Comparison of ENCODE assay signal across 1 cellular context in the genomic region with DNA sequence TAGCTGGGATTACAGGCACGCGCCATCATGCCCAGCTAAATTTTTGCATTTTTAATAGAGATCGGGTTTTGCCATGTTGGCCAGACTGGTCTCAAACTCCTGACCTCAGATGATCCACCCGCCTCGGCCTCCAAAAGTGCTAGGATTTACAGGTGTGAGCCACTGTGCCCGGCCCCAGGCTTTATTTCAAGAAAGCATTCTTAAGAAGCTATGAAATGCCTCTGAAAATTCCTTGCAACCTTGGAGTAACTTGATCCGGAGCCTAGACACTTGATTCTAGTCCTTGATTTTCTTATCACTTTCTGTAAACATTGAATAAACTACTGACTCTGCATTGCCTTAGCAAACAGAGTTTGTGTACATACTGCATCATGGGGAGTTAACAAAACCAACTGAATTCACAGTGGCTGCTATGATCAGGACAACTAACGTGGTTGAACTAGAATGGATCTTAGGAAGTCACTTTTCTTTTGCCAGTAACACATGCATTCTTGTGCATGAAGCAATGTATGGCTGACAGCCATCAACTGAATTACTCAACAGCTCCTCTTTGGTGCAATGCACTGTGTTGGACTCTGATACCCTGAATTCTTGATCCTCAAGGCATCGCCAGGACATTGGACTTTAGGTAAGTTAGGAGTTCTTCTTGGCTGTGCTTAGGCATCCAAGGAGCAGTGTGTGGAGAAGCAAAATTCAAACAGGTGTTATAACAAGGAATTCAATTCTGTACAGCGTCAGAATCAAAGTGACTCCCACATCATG.
TF ChIP-seq lines count a peak whose summit lies in the region.

No MANE protein-coding gene starts in this region.

TF ChIP-seq in HepG2, 621 proteins besides CTCF, POLR2A, EP300 and RAD21 (continued from another document and continues in another):
- TF ChIP-seq ZNF7 (CRISPR knock-in tag; IDR thresholded peaks at IDR 0.05) (no peak), ZNF430 (CRISPR knock-in tag; IDR thresholded peaks at IDR 0.05) (peak; percentile 89), ZNF614 (CRISPR knock-in tag; IDR thresholded peaks at IDR 0.05; ENCODE audit: borderline replicate concordance) (peak; percentile 95), NFYC (CRISPR knock-in tag; IDR thresholded peaks at IDR 0.05) (peak; percentile 19; the same call in 1 of the 2 replicates), ZFYVE20 (CRISPR knock-in tag; IDR thresholded peaks at IDR 0.05; ENCODE audit: borderline replicate concordance, low read depth) (no peak), ZNF737 (CRISPR knock-in tag; IDR thresholded peaks at IDR 0.05; ENCODE audit: borderline replicate concordance) (no peak), ZNF549 (CRISPR knock-in tag; IDR thresholded peaks at IDR 0.05) (no peak), ZNF616 (CRISPR knock-in tag; IDR thresholded peaks at IDR 0.05; ENCODE audit: low read depth) (0 out of 2 replicates have a peak, but pooled peaks have one; percentile 76), ZNF282 (IDR thresholded peaks at IDR 0.05; ENCODE audit: partially characterized antibody) (no peak), CEBPG (CRISPR knock-in tag; IDR thresholded peaks at IDR 0.05) (peak; percentile 100), TBL1XR1 (IDR thresholded peaks at IDR 0.05; ENCODE audit: borderline replicate concordance, low read length, partially characterized antibody) (peak; percentile 79), ELF3 (CRISPR knock-in tag; IDR thresholded peaks at IDR 0.05) (peak; percentile 97), NFIC (IDR thresholded peaks at IDR 0.05; ENCODE audit: low read length) (peak; percentile 93), ASH2L (IDR thresholded peaks at IDR 0.05; ENCODE audit: insufficient read length, low read depth, low read length) (peak; percentile 75), RNF2 (conservative IDR thresholded peaks at IDR 0.05; ENCODE audit: low read depth) (0 out of 2 replicates have a peak, but pooled peaks have one; percentile 24), THYN1 (CRISPR knock-in tag; IDR thresholded peaks at IDR 0.05; ENCODE audit: borderline replicate concordance, low read depth) (0 out of 2 replicates have a peak, but pooled peaks have one; percentile 27), ZNF550 (CRISPR knock-in tag; IDR thresholded peaks at IDR 0.05; ENCODE audit: borderline replicate concordance) (no peak), ZNF34 (CRISPR knock-in tag; IDR thresholded peaks at IDR 0.05; ENCODE audit: borderline replicate concordance) (0 out of 2 replicates have a peak, but pooled peaks have one; percentile 59), NRL (CRISPR knock-in tag; IDR thresholded peaks at IDR 0.05; ENCODE audit: borderline replicate concordance) (no peak), DPF2 (CRISPR knock-in tag; IDR thresholded peaks at IDR 0.05; ENCODE audit: borderline replicate concordance, low read depth) (peak; percentile 97), ONECUT2 (CRISPR knock-in tag; IDR thresholded peaks at IDR 0.05) (no peak), SNAI1 (CRISPR knock-in tag; IDR thresholded peaks at IDR 0.05; ENCODE audit: borderline replicate concordance) (0 out of 2 replicates have a peak, but pooled peaks have one; percentile 59), SP4 (CRISPR knock-in tag; IDR thresholded peaks at IDR 0.05) (no peak; the same call in 1 of the 2 replicates), PAX8 (CRISPR knock-in tag; IDR thresholded peaks at IDR 0.05; ENCODE audit: borderline replicate concordance) (no peak), ZNF460 (CRISPR knock-in tag; IDR thresholded peaks at IDR 0.05; ENCODE audit: borderline replicate concordance) (peak; percentile 12; the same call in 1 of the 2 replicates), ZFP36 (IDR thresholded peaks at IDR 0.05; ENCODE audit: borderline replicate concordance, low read depth, low read length, partially characterized antibody) (no peak), CC2D1A (CRISPR knock-in tag; IDR thresholded peaks at IDR 0.05) (peak; percentile 52; the same call in 1 of the 2 replicates), ZFP36L1 (CRISPR knock-in tag; IDR thresholded peaks at IDR 0.05) (peak; percentile 67; the same call in 1 of the 2 replicates), ZEB1 (IDR thresholded peaks at IDR 0.05; ENCODE audit: insufficient replicate concordance, low read depth) (peak; percentile 85)
- TF ChIP-seq, protein P1, sequence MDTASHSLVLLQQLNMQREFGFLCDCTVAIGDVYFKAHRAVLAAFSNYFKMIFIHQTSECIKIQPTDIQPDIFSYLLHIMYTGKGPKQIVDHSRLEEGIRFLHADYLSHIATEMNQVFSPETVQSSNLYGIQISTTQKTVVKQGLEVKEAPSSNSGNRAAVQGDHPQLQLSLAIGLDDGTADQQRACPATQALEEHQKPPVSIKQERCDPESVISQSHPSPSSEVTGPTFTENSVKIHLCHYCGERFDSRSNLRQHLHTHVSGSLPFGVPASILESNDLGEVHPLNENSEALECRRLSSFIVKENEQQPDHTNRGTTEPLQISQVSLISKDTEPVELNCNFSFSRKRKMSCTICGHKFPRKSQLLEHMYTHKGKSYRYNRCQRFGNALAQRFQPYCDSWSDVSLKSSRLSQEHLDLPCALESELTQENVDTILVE (CRISPR knock-in tag; IDR thresholded peaks at IDR 0.05): peak; percentile 95
- TF ChIP-seq, protein P2, sequence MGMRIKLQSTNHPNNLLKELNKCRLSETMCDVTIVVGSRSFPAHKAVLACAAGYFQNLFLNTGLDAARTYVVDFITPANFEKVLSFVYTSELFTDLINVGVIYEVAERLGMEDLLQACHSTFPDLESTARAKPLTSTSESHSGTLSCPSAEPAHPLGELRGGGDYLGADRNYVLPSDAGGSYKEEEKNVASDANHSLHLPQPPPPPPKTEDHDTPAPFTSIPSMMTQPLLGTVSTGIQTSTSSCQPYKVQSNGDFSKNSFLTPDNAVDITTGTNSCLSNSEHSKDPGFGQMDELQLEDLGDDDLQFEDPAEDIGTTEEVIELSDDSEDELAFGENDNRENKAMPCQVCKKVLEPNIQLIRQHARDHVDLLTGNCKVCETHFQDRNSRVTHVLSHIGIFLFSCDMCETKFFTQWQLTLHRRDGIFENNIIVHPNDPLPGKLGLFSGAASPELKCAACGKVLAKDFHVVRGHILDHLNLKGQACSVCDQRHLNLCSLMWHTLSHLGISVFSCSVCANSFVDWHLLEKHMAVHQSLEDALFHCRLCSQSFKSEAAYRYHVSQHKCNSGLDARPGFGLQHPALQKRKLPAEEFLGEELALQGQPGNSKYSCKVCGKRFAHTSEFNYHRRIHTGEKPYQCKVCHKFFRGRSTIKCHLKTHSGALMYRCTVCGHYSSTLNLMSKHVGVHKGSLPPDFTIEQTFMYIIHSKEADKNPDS (CRISPR knock-in tag; IDR thresholded peaks at IDR 0.05): peak; percentile 94
- TF ChIP-seq, protein P3, sequence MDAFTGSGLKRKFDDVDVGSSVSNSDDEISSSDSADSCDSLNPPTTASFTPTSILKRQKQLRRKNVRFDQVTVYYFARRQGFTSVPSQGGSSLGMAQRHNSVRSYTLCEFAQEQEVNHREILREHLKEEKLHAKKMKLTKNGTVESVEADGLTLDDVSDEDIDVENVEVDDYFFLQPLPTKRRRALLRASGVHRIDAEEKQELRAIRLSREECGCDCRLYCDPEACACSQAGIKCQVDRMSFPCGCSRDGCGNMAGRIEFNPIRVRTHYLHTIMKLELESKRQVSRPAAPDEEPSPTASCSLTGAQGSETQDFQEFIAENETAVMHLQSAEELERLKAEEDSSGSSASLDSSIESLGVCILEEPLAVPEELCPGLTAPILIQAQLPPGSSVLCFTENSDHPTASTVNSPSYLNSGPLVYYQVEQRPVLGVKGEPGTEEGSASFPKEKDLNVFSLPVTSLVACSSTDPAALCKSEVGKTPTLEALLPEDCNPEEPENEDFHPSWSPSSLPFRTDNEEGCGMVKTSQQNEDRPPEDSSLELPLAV (CRISPR knock-in tag; conservative IDR thresholded peaks at IDR 0.05; ENCODE audit: low read depth): no peak; the same call in 1 of the 2 replicates
- TF ChIP-seq, protein P4, sequence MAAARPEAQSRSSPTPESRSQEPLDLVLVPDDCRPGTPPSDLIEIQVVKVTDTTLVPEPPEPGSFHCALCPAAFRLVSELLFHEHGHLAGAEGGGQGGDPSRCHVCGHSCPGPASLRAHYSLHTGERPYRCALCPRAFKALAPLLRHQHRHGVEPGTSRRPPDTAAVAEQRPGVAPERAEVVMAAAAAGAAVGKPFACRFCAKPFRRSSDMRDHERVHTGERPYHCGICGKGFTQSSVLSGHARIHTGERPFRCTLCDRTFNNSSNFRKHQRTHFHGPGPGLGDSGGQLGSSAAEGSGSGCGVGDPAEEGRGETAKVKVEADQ (CRISPR knock-in tag; IDR thresholded peaks at IDR 0.05; ENCODE audit: borderline replicate concordance): peak; percentile 92; the same call in 1 of the 2 replicates
- TF ChIP-seq, protein P5, sequence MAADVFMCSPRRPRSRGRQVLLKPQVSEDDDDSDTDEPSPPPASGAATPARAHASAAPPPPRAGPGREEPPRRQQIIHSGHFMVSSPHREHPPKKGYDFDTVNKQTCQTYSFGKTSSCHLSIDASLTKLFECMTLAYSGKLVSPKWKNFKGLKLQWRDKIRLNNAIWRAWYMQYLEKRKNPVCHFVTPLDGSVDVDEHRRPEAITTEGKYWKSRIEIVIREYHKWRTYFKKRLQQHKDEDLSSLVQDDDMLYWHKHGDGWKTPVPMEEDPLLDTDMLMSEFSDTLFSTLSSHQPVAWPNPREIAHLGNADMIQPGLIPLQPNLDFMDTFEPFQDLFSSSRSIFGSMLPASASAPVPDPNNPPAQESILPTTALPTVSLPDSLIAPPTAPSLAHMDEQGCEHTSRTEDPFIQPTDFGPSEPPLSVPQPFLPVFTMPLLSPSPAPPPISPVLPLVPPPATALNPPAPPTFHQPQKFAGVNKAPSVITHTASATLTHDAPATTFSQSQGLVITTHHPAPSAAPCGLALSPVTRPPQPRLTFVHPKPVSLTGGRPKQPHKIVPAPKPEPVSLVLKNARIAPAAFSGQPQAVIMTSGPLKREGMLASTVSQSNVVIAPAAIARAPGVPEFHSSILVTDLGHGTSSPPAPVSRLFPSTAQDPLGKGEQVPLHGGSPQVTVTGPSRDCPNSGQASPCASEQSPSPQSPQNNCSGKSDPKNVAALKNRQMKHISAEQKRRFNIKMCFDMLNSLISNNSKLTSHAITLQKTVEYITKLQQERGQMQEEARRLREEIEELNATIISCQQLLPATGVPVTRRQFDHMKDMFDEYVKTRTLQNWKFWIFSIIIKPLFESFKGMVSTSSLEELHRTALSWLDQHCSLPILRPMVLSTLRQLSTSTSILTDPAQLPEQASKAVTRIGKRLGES (CRISPR knock-in tag; IDR thresholded peaks at IDR 0.05; ENCODE audit: borderline replicate concordance): no peak
- TF ChIP-seq, protein P6, sequence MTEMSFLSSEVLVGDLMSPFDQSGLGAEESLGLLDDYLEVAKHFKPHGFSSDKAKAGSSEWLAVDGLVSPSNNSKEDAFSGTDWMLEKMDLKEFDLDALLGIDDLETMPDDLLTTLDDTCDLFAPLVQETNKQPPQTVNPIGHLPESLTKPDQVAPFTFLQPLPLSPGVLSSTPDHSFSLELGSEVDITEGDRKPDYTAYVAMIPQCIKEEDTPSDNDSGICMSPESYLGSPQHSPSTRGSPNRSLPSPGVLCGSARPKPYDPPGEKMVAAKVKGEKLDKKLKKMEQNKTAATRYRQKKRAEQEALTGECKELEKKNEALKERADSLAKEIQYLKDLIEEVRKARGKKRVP (CRISPR knock-in tag; IDR thresholded peaks at IDR 0.05): peak in 1 of 2 experiments; percentile 95; a peak in 2 of 4 replicates
- TF ChIP-seq, protein P7, sequence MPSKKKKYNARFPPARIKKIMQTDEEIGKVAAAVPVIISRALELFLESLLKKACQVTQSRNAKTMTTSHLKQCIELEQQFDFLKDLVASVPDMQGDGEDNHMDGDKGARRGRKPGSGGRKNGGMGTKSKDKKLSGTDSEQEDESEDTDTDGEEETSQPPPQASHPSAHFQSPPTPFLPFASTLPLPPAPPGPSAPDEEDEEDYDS (CRISPR knock-in tag; IDR thresholded peaks at IDR 0.05): peak; percentile 88
- TF ChIP-seq, protein P8, sequence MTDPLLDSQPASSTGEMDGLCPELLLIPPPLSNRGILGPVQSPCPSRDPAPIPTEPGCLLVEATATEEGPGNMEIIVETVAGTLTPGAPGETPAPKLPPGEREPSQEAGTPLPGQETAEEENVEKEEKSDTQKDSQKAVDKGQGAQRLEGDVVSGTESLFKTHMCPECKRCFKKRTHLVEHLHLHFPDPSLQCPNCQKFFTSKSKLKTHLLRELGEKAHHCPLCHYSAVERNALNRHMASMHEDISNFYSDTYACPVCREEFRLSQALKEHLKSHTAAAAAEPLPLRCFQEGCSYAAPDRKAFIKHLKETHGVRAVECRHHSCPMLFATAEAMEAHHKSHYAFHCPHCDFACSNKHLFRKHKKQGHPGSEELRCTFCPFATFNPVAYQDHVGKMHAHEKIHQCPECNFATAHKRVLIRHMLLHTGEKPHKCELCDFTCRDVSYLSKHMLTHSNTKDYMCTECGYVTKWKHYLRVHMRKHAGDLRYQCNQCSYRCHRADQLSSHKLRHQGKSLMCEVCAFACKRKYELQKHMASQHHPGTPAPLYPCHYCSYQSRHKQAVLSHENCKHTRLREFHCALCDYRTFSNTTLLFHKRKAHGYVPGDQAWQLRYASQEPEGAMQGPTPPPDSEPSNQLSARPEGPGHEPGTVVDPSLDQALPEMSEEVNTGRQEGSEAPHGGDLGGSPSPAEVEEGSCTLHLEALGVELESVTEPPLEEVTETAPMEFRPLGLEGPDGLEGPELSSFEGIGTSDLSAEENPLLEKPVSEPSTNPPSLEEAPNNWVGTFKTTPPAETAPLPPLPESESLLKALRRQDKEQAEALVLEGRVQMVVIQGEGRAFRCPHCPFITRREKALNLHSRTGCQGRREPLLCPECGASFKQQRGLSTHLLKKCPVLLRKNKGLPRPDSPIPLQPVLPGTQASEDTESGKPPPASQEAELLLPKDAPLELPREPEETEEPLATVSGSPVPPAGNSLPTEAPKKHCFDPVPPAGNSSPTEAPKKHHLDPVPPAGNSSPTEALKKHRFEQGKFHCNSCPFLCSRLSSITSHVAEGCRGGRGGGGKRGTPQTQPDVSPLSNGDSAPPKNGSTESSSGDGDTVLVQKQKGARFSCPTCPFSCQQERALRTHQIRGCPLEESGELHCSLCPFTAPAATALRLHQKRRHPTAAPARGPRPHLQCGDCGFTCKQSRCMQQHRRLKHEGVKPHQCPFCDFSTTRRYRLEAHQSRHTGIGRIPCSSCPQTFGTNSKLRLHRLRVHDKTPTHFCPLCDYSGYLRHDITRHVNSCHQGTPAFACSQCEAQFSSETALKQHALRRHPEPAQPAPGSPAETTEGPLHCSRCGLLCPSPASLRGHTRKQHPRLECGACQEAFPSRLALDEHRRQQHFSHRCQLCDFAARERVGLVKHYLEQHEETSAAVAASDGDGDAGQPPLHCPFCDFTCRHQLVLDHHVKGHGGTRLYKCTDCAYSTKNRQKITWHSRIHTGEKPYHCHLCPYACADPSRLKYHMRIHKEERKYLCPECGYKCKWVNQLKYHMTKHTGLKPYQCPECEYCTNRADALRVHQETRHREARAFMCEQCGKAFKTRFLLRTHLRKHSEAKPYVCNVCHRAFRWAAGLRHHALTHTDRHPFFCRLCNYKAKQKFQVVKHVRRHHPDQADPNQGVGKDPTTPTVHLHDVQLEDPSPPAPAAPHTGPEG (CRISPR knock-in tag; IDR thresholded peaks at IDR 0.05): no peak
- TF ChIP-seq, protein P9, sequence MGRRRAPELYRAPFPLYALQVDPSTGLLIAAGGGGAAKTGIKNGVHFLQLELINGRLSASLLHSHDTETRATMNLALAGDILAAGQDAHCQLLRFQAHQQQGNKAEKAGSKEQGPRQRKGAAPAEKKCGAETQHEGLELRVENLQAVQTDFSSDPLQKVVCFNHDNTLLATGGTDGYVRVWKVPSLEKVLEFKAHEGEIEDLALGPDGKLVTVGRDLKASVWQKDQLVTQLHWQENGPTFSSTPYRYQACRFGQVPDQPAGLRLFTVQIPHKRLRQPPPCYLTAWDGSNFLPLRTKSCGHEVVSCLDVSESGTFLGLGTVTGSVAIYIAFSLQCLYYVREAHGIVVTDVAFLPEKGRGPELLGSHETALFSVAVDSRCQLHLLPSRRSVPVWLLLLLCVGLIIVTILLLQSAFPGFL (CRISPR knock-in tag; IDR thresholded peaks at IDR 0.05): no peak
